1 cellular context compared by ENCODE assay signal in genomic region chr1:34292472-34292871, GRCh38.
TF ChIP-seq lines count a peak whose summit lies in the region.

No MANE protein-coding gene starts in this region.

TF ChIP-seq in GM12878, 131 proteins besides CTCF, POLR2A, EP300 and RAD21:
- TF ChIP-seq NR2C2 (IDR thresholded peaks at IDR 0.05; ENCODE audit: borderline replicate concordance, control insufficient read depth, insufficient read length, low read depth): no peak
- TF ChIP-seq, protein P1, sequence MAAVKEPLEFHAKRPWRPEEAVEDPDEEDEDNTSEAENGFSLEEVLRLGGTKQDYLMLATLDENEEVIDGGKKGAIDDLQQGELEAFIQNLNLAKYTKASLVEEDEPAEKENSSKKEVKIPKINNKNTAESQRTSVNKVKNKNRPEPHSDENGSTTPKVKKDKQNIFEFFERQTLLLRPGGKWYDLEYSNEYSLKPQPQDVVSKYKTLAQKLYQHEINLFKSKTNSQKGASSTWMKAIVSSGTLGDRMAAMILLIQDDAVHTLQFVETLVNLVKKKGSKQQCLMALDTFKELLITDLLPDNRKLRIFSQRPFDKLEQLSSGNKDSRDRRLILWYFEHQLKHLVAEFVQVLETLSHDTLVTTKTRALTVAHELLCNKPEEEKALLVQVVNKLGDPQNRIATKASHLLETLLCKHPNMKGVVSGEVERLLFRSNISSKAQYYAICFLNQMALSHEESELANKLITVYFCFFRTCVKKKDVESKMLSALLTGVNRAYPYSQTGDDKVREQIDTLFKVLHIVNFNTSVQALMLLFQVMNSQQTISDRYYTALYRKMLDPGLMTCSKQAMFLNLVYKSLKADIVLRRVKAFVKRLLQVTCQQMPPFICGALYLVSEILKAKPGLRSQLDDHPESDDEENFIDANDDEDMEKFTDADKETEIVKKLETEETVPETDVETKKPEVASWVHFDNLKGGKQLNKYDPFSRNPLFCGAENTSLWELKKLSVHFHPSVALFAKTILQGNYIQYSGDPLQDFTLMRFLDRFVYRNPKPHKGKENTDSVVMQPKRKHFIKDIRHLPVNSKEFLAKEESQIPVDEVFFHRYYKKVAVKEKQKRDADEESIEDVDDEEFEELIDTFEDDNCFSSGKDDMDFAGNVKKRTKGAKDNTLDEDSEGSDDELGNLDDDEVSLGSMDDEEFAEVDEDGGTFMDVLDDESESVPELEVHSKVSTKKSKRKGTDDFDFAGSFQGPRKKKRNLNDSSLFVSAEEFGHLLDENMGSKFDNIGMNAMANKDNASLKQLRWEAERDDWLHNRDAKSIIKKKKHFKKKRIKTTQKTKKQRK (IDR thresholded peaks at IDR 0.05; ENCODE audit: low read depth, low read length): no peak
- peak; percentile 20; the same call in 1 of the 2 replicates for TF ChIP-seq SMC3 (IDR thresholded peaks at IDR 0.05; ENCODE audit: borderline replicate concordance, low read length)
